8 cellular contexts compared by ENCODE assay signal in genomic region chr11:59171508-59172322, GRCh38. TPM values are rescaled to one million over a fixed set of nuclear protein-coding genes. Genes with fewer than 3 reads are reported as not detected.
DNase-seq lines count a peak whose midpoint lies in the region; ATAC-seq, FAIRE-seq and TF ChIP-seq lines count a peak whose summit lies in the region.

Gene DTX4 (plus strand): TSS chr11:59172132. CDS start chr11:59172596, 464 bp downstream.

- no peaks in the 10 kb centered on the region for H3K79me2 ChIP-seq in keratinocyte (ENCODE audit: control insufficient read depth, insufficient read depth, low read length)

- H3K4me3 Mint-ChIP-seq in central memory CD8-positive, alpha-beta T cell = peak within 1 kb of the TSS; percentile 89

- H3K9ac ChIP-seq in keratinocyte (ENCODE audit: control insufficient read depth, extremely low read depth, insufficient read depth, low read length) = peak within 1 kb of the TSS; percentile 73

- no peaks in the 10 kb centered on the region for H4K20me1 ChIP-seq in keratinocyte (ENCODE audit: control insufficient read depth, extremely low read depth, insufficient read depth, low read length)

- H3K27ac ChIP-seq in AG04450 (ENCODE audit: low read depth, low read length) = no peak within 1 kb of the TSS
- H3K27ac ChIP-seq in keratinocyte (ENCODE audit: control insufficient read depth, insufficient read depth, low read length) = peak within 1 kb of the TSS; percentile 94

- POLR2A ChIA-PET in AG04450 (lab: Yijun Ruan, JAX) = interaction anchor here (0.6 to 1.6 kb wide), 8 partner anchors 16 to 384 kb away, joined by 3 to 8 read pairs (median 4); partner anchors contain the start of gene FAM111A

- peaks cover 0 to under 1% of the 10 kb centered on the region in 2 experiments for H3K36me3 ChIP-seq in keratinocyte (ENCODE audit: control insufficient read depth in 2 of 2, extremely low read depth in 1 of 2, insufficient read depth in 2 of 2, low read length in 2 of 2)

- H3K4me3 ChIP-seq in AG04450 (ENCODE audit: low read depth, low read length) = peak within 1 kb of the TSS; percentile 71
- H3K4me3 ChIP-seq in keratinocyte (ENCODE audit: control insufficient read depth in 2 of 3, extremely low read depth in 1 of 3, insufficient read depth in 2 of 3, low read depth in 1 of 3, low read length in 3 of 3) = peak within 1 kb of the TSS; percentile 67 to 81 (median 79)

- H3K9me1 ChIP-seq in keratinocyte (ENCODE audit: control insufficient read depth, extremely low read depth, insufficient read depth, low read length) = no peaks in the 10 kb centered on the region

- peak; percentile 55 for FAIRE-seq in keratinocyte (lab: Jason Lieb, UNC)

- ATAC-seq in GM18867 (IDR thresholded peaks at IDR 0.05; ENCODE audit: unreplicated experiment) = peak; percentile 81
- peak; percentile 71 for ATAC-seq in HG03097 (IDR thresholded peaks at IDR 0.05; ENCODE audit: low FRiP score, unreplicated experiment)
- peak; percentile 90 for ATAC-seq in central memory CD8-positive, alpha-beta T cell (replicated peaks; ENCODE audit: extremely low read depth, poor library complexity, severe bottlenecking)

- peak within 1 kb of the TSS; percentile 46 for H3K27ac Mint-ChIP-seq in central memory CD8-positive, alpha-beta T cell (ENCODE audit: low read depth)

- H3K4me1 Mint-ChIP-seq in central memory CD8-positive, alpha-beta T cell = peaks cover 13% of the 10 kb centered on the region

- H3K27me3 ChIP-seq in AG04450 (ENCODE audit: control insufficient read depth, insufficient read depth, low read length) (peaks cover 3% of the 10 kb centered on the region), keratinocyte (ENCODE audit: control insufficient read depth, extremely low read depth, insufficient read depth, low read length) (no peaks in the 10 kb centered on the region)

- CTCF ChIA-PET in AG04450 (lab: Charles Lee) = interaction anchor here (0.6 to 8.6 kb wide), 46 partner anchors 8 to 1364 kb away, joined by 3 to 151 read pairs (median 5); partner anchors contain the start of genes MPEG1, OR5A1, OR5A2 and PATL1

- H3K9me3 ChIP-seq in AG04450 (ENCODE audit: control insufficient read depth, insufficient read depth, low read length) = no peaks in the 10 kb centered on the region
- no peaks in the 10 kb centered on the region for H3K9me3 ChIP-seq in keratinocyte (ENCODE audit: control insufficient read depth, low read depth, low read length)

- peak within 1 kb of the TSS; percentile 98 for H3K4me2 ChIP-seq in keratinocyte (ENCODE audit: control insufficient read depth, extremely low read depth, insufficient read depth, low read depth, low read length)

- peaks cover 6% of the 10 kb centered on the region for H3K36me3 Mint-ChIP-seq in central memory CD8-positive, alpha-beta T cell (ENCODE audit: insufficient read depth)

- peak within 1 kb of the TSS; percentile 89 for H2AFZ ChIP-seq in keratinocyte (ENCODE audit: control insufficient read depth, low read length)

- dilution Hi-C loops in keratinocyte (cut with MboI; ENCODE audit: extremely low pct_ligation_motif_present, low sequenced_read_pairs) = no loop called here

- no peaks in the 10 kb centered on the region for H3K9me3 Mint-ChIP-seq in central memory CD8-positive, alpha-beta T cell

- H3K4me1 ChIP-seq in keratinocyte (ENCODE audit: control insufficient read depth, extremely low read depth, insufficient read depth, low read length) = peaks cover 36% of the 10 kb centered on the region

- H3K27me3 Mint-ChIP-seq in central memory CD8-positive, alpha-beta T cell = peaks cover 8% of the 10 kb centered on the region

- peak; percentile 76 for DNase-seq in AG04450 (ENCODE audit: low read depth, low spot score)
- peak; percentile 90 for DNase-seq in NCI-H2196 treated with DMSO at 0.1 percent for 48 hours (lab: John Stamatoyannopoulos, UW; ENCODE audit: unreplicated experiment)
- peak; percentile 72 to 86 (median 78) for DNase-seq in activated CD4-positive, CD25-positive, alpha-beta regulatory T cell (lab: John Stamatoyannopoulos, UW)
- peak; percentile 76 to 78 for DNase-seq in central memory CD8-positive, alpha-beta T cell (ENCODE audit: low spot score in 2 of 2)
- DNase-seq in keratinocyte (ENCODE audit: low read depth, low spot score) = no peak
- peak; percentile 80 to 90 (median 89) for DNase-seq in stimulated activated CD4-positive, alpha-beta T cell treated with anti-CD3 and anti-CD28 coated beads, Interleukin-12 subunit alpha, Interleukin-12 subunit beta, amount 100 ng/mL, for 48 hours (ENCODE audit: low read depth in 2 of 3, low spot score in 1 of 3)

- TF ChIP-seq CTCF in AG04450 (IDR thresholded peaks at IDR 0.05; ENCODE audit: low read depth, low read length) (peak; percentile 79), keratinocyte (optimal IDR thresholded peaks at IDR 0.05 in 1 of 3, IDR thresholded peaks at IDR 0.05 in 1 of 3, conservative IDR thresholded peaks at IDR 0.05 in 1 of 3; ENCODE audit: extremely low read depth in 1 of 3, insufficient read depth in 2 of 3, low read length in 3 of 3) (peak; percentile 86 to 99 (median 93))

RNA-seq across cellular contexts. Expression of gene DTX4, which starts in this region (rescaled TPM):
- polyA plus RNA-seq in AG04450 (2011; rRNA removed) (1.4 and 2.2 TPM in 2 replicates), keratinocyte (1.6 to 2.0 TPM (median 1.9 TPM) in 3 replicates)
- 3.2 and 5.3 TPM in 2 replicates for polyA minus RNA-seq in AG04450 (2011; rRNA and poly(A)+ RNA removed)
- polyA plus RNA-seq in keratinocyte (2011; ENCODE audit: low read depth) = 1.6 TPM
- polyA plus RNA-seq in keratinocyte (2011; cell fraction: cytosol; rRNA removed) = 2.4 and 3.2 TPM in 2 replicates
- polyA plus RNA-seq in keratinocyte (2011; cell fraction: nucleus; rRNA removed) = 9.2 and 9.8 TPM in 2 replicates
- 3.6 and 6.0 TPM in 2 replicates for polyA plus RNA-seq in keratinocyte (2012; ENCODE audit: low replicate concordance)
- 4.8 to 16.2 TPM (median 5.3 TPM) in 3 replicates for polyA minus RNA-seq in keratinocyte
- polyA minus RNA-seq in keratinocyte (2011; cell fraction: cytosol; rRNA and poly(A)+ RNA removed) = 6.1 TPM
- 4.6 and 6.5 TPM in 2 replicates for polyA minus RNA-seq in keratinocyte (2011; cell fraction: nucleus; rRNA and poly(A)+ RNA removed)
